In the genomic region with DNA sequence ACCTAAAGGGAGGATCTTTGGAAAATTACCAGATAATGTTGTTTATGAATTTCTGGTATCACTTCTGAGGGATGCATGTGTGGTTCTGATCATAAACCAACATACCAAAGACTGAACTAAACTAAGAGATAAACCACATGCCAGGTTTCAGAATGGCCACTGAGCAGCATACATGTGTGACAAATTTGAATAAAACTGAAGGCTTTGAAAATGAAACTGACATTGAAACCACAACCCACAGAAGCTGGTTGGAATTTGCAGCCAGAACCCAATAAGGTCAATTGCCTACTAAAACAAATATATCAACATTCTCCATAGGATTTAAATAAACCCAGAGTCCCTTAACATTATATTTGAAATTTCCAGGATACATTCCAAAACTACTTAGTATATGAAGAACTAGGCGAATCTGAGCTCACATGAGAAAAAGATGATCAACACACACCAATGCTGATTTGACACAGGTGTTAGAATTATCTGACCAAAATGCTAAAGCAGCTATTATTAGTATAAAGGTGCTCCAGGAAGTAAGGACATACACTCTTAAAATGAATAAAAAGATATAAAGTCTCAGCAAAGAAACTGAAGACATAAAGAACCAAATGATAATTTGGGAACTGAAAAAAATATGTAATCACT, we compare ENCODE assay signal across 8 cellular contexts.
DNase-seq lines count a peak whose midpoint lies in the region; ATAC-seq, FAIRE-seq and TF ChIP-seq lines count a peak whose summit lies in the region.

No MANE protein-coding gene starts in this region.

- WGBS in small intestine, 3 donors, result 65 to 87% (median 71%) methylated on average over 1 of the region's 1 CpG

- no peak overlapping the region for H3K4me3 ChIP-seq in small intestine (ENCODE audit: low read depth in 1 of 2, low read length in 2 of 2)

- POLR2A ChIA-PET in activated CD4-positive, alpha-beta memory T cell treated with anti-CD3 and anti-CD28 coated beads for 36 hours (lab: Charles Lee), result no interaction called here

- no peak for TF ChIP-seq CTCF in natural killer cell (IDR thresholded peaks at IDR 0.05)

- H3K9me3 ChIP-seq in KOPT-K1 (ENCODE audit: insufficient read depth, low read length, poor library complexity, severe bottlenecking) (peaks cover 24% of the 10 kb centered on the region), small intestine (ENCODE audit: control insufficient read depth, low read depth) (no peaks in the 10 kb centered on the region)

- no peak for DNase-seq in natural killer cell
- DNase-seq in activated CD4-positive, alpha-beta memory T cell treated with anti-CD3 and anti-CD28 coated beads for 36 hours, result no peak
- no peak for DNase-seq in small intestine
- no peak for DNase-seq in DMS79 treated with DMSO at 0.1 percent for 48 hours (lab: John Stamatoyannopoulos, UW)
- no peak for DNase-seq in dedifferentiated amniotic fluid mesenchymal stem cell (ENCODE audit: extremely low spot score)

- peak overlapping the region; percentile 60 for H3K27ac ChIP-seq in KOPT-K1 (ENCODE audit: low read depth, low read length, poor library complexity, severe bottlenecking)
- H3K27ac ChIP-seq in small intestine (ENCODE audit: low read depth in 1 of 2, low read length in 1 of 2), result no peak overlapping the region

- no peaks in the 10 kb centered on the region for H3K27me3 ChIP-seq in small intestine (ENCODE audit: control insufficient read depth in 2 of 2, insufficient read depth in 2 of 2, low read length in 2 of 2)

- CTCF ChIA-PET in activated CD4-positive, alpha-beta memory T cell treated with anti-CD3 and anti-CD28 coated beads for 36 hours (lab: Charles Lee), result no interaction called here

- no peak overlapping the region for H3K4me3 Mint-ChIP-seq in natural killer cell
- no peak overlapping the region for H3K4me3 Mint-ChIP-seq in activated CD4-positive, alpha-beta memory T cell treated with anti-CD3 and anti-CD28 coated beads for 36 hours

- peaks cover under 1% of the 10 kb centered on the region for H3K36me3 Mint-ChIP-seq in natural killer cell
- H3K36me3 Mint-ChIP-seq in activated CD4-positive, alpha-beta memory T cell treated with anti-CD3 and anti-CD28 coated beads for 36 hours, result no peaks in the 10 kb centered on the region

- no peak for FAIRE-seq in small intestine (lab: Jason Lieb, UNC)

- H3K9me3 Mint-ChIP-seq in natural killer cell, result no peaks in the 10 kb centered on the region
- H3K9me3 Mint-ChIP-seq in activated CD4-positive, alpha-beta memory T cell treated with anti-CD3 and anti-CD28 coated beads for 36 hours, result peaks cover 7% of the 10 kb centered on the region

- no peak overlapping the region for H3K27ac Mint-ChIP-seq in natural killer cell
- H3K27ac Mint-ChIP-seq in activated CD4-positive, alpha-beta memory T cell treated with anti-CD3 and anti-CD28 coated beads for 36 hours, result no peak overlapping the region

- intact Hi-C loops in natural killer cell (cut with micrococcal nuclease), result no loop called here
- intact Hi-C loops in activated CD4-positive, alpha-beta memory T cell treated with anti-CD3 and anti-CD28 coated beads for 36 hours (cut with micrococcal nuclease), result no loop called here

- H3K27me3 Mint-ChIP-seq in natural killer cell (ENCODE audit: low read depth in 2 of 2), result peaks cover 0 to 42% of the 10 kb centered on the region in 2 donors
- peaks cover 20% of the 10 kb centered on the region for H3K27me3 Mint-ChIP-seq in activated CD4-positive, alpha-beta memory T cell treated with anti-CD3 and anti-CD28 coated beads for 36 hours

- peaks cover 15 to 17% of the 10 kb centered on the region in 2 donors for H3K4me1 Mint-ChIP-seq in natural killer cell
- no peaks in the 10 kb centered on the region for H3K4me1 Mint-ChIP-seq in activated CD4-positive, alpha-beta memory T cell treated with anti-CD3 and anti-CD28 coated beads for 36 hours (ENCODE audit: low read depth)

- H3K4me1 ChIP-seq in small intestine (ENCODE audit: control insufficient read depth in 2 of 2, insufficient read depth in 1 of 2, low read depth in 1 of 2, low read length in 1 of 2), result peaks cover 0 to 3% of the 10 kb centered on the region in 2 donors

- H3K36me3 ChIP-seq in KOPT-K1 (ENCODE audit: insufficient read depth, low read length) (no peaks in the 10 kb centered on the region), small intestine (ENCODE audit: control insufficient read depth in 2 of 2, insufficient read depth in 2 of 2, low read length in 2 of 2) (no peaks in the 10 kb centered on the region)

- peak; percentile 95 for ATAC-seq in GM19023 (IDR thresholded peaks at IDR 0.05; ENCODE audit: unreplicated experiment)
- peak; percentile 94 for ATAC-seq in HG02759 (IDR thresholded peaks at IDR 0.05; ENCODE audit: unreplicated experiment)
- ATAC-seq in natural killer cell, result peak; percentile 21 to 78 (median 39)

Comparison
In these comparisons a context has a peak if more than half of its experiments do, and no peak if none do; other contexts are left out.
1. ATAC-seq: peak in every context shown above with its lines; median percentile 95 in GM19023; 94 in HG02759; 39 in natural killer cell.